1 cellular context compared by ENCODE assay signal in the genomic region with DNA sequence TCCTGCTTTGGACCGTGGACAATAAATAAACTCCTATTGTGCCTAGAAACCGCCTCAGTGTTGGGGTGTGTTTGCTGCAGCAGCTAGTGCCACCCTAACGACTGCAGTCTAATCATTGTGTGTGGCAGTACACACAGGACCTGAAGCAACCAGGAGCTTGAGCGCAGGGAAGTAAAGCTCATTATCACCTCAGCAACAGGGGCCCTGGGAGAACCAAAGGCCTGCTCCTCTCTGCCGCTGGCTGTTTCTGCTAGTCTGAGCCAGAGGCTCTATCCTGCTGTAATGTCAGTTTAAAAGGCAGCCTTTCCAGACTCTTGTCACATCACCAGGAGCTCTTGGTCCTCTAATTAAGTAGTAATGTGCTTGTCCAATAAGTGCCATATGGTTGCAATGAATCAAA.
TF ChIP-seq lines count a peak whose summit lies in the region.

No MANE protein-coding gene starts in this region.

TF ChIP-seq in IMR-90, 13 proteins besides CTCF, POLR2A, EP300 and RAD21:
- TF ChIP-seq FOS (IDR thresholded peaks at IDR 0.05; ENCODE audit: low read depth, low read length) (no peak), RCOR1 (IDR thresholded peaks at IDR 0.05; ENCODE audit: insufficient replicate concordance, low read length) (no peak), NFE2L2 (IDR thresholded peaks at IDR 0.05; ENCODE audit: low read depth, low read length) (no peak), MAZ (IDR thresholded peaks at IDR 0.05; ENCODE audit: borderline replicate concordance, low read depth, low read length) (no peak), CEBPB (IDR thresholded peaks at IDR 0.05; ENCODE audit: low read depth, low read length) (no peak), MAFK (IDR thresholded peaks at IDR 0.05; ENCODE audit: low read depth, low read length) (no peak), CHD1 (IDR thresholded peaks at IDR 0.05; ENCODE audit: low read depth, low read length) (no peak), BHLHE40 (IDR thresholded peaks at IDR 0.05; ENCODE audit: low read depth, low read length) (no peak)
- TF ChIP-seq, protein P1, sequence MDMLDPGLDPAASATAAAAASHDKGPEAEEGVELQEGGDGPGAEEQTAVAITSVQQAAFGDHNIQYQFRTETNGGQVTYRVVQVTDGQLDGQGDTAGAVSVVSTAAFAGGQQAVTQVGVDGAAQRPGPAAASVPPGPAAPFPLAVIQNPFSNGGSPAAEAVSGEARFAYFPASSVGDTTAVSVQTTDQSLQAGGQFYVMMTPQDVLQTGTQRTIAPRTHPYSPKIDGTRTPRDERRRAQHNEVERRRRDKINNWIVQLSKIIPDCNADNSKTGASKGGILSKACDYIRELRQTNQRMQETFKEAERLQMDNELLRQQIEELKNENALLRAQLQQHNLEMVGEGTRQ (IDR thresholded peaks at IDR 0.05; ENCODE audit: low read depth, low read length), result no peak
